1 cellular context compared by ENCODE assay signal in the genomic region with DNA sequence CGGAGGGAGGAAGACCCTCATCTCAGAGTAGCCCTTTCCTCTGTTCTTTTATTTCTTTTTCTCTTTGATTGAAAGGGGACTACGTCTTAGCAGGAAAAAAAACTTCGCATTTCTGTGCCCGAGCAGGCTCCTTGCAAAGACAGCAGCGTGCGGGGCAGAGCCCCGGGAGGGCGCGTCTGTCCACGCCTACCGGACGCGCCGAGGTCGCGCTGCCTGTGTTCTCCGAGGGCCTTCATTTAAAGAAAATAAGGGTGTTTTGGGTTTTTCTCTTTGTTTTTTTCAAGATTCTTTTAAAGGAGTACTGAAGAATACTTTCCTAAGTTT.
A peak's percentile ranks its signal among the peaks of the same experiment; 100 is the strongest.
TF ChIP-seq lines count a peak whose summit lies in the region.

No MANE protein-coding gene starts in this region.

TF ChIP-seq in Ishikawa, 13 proteins besides CTCF, POLR2A, EP300 and RAD21:
- TF ChIP-seq, protein P1, sequence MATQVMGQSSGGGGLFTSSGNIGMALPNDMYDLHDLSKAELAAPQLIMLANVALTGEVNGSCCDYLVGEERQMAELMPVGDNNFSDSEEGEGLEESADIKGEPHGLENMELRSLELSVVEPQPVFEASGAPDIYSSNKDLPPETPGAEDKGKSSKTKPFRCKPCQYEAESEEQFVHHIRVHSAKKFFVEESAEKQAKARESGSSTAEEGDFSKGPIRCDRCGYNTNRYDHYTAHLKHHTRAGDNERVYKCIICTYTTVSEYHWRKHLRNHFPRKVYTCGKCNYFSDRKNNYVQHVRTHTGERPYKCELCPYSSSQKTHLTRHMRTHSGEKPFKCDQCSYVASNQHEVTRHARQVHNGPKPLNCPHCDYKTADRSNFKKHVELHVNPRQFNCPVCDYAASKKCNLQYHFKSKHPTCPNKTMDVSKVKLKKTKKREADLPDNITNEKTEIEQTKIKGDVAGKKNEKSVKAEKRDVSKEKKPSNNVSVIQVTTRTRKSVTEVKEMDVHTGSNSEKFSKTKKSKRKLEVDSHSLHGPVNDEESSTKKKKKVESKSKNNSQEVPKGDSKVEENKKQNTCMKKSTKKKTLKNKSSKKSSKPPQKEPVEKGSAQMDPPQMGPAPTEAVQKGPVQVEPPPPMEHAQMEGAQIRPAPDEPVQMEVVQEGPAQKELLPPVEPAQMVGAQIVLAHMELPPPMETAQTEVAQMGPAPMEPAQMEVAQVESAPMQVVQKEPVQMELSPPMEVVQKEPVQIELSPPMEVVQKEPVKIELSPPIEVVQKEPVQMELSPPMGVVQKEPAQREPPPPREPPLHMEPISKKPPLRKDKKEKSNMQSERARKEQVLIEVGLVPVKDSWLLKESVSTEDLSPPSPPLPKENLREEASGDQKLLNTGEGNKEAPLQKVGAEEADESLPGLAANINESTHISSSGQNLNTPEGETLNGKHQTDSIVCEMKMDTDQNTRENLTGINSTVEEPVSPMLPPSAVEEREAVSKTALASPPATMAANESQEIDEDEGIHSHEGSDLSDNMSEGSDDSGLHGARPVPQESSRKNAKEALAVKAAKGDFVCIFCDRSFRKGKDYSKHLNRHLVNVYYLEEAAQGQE (IDR thresholded peaks at IDR 0.05; ENCODE audit: low read depth) = no peak
- 0 out of 2 replicates have a peak, but pooled peaks have one; percentile 6 for TF ChIP-seq ZBTB7A (IDR thresholded peaks at IDR 0.05; ENCODE audit: low read depth)
